In the genomic region with DNA sequence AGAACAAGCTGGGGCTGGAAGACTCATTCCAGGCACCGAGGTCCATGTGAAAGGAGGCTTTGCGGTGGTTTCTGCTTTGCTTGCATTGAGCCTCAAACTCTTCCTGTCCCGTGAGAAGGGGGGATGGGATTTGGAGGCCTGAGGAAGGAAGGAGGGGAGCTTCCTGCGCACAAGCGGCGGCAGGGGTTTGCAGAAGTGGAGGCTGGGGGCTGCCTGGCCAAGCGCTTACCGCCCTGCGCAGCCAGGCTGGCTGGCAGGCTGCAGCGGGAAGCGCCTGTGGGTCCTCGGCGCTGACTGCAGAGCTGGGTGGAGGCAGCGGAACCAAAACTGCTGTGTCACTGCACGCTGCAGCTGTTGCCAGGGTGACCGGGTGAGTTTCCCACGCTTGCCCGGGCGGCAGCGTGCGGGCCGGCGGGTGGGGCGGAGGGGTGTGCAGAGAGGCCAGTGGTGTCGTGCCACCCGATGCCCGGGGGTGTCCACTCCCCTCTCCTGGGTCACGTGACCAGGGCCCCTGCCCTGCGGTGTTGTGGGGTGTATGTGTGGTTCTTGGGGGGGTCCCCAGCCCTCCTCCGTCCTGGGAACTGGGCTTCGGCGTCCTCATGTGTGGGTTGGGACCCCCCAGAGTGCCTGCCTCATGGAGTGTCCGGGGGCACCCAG, we compare ENCODE assay signal across 8 cellular contexts.
DNase-seq lines count a peak whose midpoint lies in the region; ATAC-seq and TF ChIP-seq lines count a peak whose summit lies in the region.

No MANE protein-coding gene starts in this region.

- H3K27me3 ChIP-seq in Loucy (ENCODE audit: insufficient read depth, low read length, poor library complexity, severe bottlenecking) (no peaks in the 10 kb centered on the region), SU-DHL-6 (ENCODE audit: low read length) (no peaks in the 10 kb centered on the region), heart right ventricle (no peaks in the 10 kb centered on the region), prostate gland (replicated peaks; ENCODE audit: insufficient read depth) (no peaks in the 10 kb centered on the region), upper lobe of left lung (no peaks in the 10 kb centered on the region)

- H3K36me3 ChIP-seq in Loucy (ENCODE audit: insufficient read depth, low read length) (peaks cover 58% of the 10 kb centered on the region; the same call in 1 of the 2 replicates), SU-DHL-6 (ENCODE audit: low read length) (no peaks in the 10 kb centered on the region), heart right ventricle (peaks cover 0 to 40% (median 0%) of the 10 kb centered on the region in 9 donors), prostate gland (no peaks in the 10 kb centered on the region), upper lobe of left lung (peaks cover 0 to 15% (median 4%) of the 10 kb centered on the region in 4 donors)

- no peaks in the 10 kb centered on the region for H3K9me3 Mint-ChIP-seq in activated naive CD8-positive, alpha-beta T cell treated with anti-CD3 and anti-CD28 coated beads, Interleukin-2, amount 50 U/mL, for 24 hours

- H3K27me3 Mint-ChIP-seq in activated naive CD8-positive, alpha-beta T cell treated with anti-CD3 and anti-CD28 coated beads, Interleukin-2, amount 50 U/mL, for 24 hours, result peaks cover 12% of the 10 kb centered on the region

- 12 to 18% methylated on average over 33 of the region's 33 CpGs for WGBS in heart right ventricle, 2 donors
- WGBS in prostate gland, result 6% methylated on average over 30 of the region's 33 CpGs
- 6 to 19% methylated on average over 4 to 27 of the region's 33 CpGs for WGBS in upper lobe of left lung, 2 donors

- H3K36me3 Mint-ChIP-seq in activated naive CD8-positive, alpha-beta T cell treated with anti-CD3 and anti-CD28 coated beads, Interleukin-2, amount 50 U/mL, for 24 hours (ENCODE audit: low read depth), result peaks cover 2% of the 10 kb centered on the region

- H3K79me2 ChIP-seq in Loucy (ENCODE audit: insufficient read depth, low read length) (peaks cover 94% of the 10 kb centered on the region), SU-DHL-6 (ENCODE audit: insufficient read depth, low read length) (no peaks in the 10 kb centered on the region)

- H3K27ac Mint-ChIP-seq in activated naive CD8-positive, alpha-beta T cell treated with anti-CD3 and anti-CD28 coated beads, Interleukin-2, amount 50 U/mL, for 24 hours, result peak overlapping the region; percentile 54

- peak in 2 of 4 donors; percentile 56 to 90 for TF ChIP-seq EP300 in upper lobe of left lung (IDR thresholded peaks at IDR 0.05)

- H3K4me2 ChIP-seq in Loucy (ENCODE audit: low read depth, low read length, poor library complexity, severe bottlenecking) (peak overlapping the region; percentile 85), SU-DHL-6 (ENCODE audit: low read depth, low read length, poor library complexity, severe bottlenecking) (peak overlapping the region; percentile 11)

- H3K4me1 ChIP-seq in Loucy (ENCODE audit: insufficient read depth, low read length, poor library complexity, severe bottlenecking) (peaks cover 58% of the 10 kb centered on the region), heart right ventricle (peaks cover 80 to 100% (median 99%) of the 10 kb centered on the region in 9 donors), prostate gland (replicated peaks) (peaks cover 53% of the 10 kb centered on the region), upper lobe of left lung (peaks cover 96 to 100% (median 98%) of the 10 kb centered on the region in 4 donors)

- ATAC-seq in GM21723 (IDR thresholded peaks at IDR 0.05; ENCODE audit: unreplicated experiment) (peak; percentile 69), heart right ventricle (peak; percentile 73 to 85 (median 76)), upper lobe of left lung (ENCODE audit: low FRiP score in 2 of 2) (peak; percentile 70 to 89)
- peak; percentile 75 for ATAC-seq in activated naive CD8-positive, alpha-beta T cell treated with anti-CD3 and anti-CD28 coated beads, Interleukin-2, amount 50 U/mL, for 24 hours

- TF ChIP-seq POLR2A in prostate gland (IDR thresholded peaks at IDR 0.05), result peak; percentile 66
- TF ChIP-seq POLR2A in upper lobe of left lung (IDR thresholded peaks at IDR 0.05), result peak in 1 of 4 donors; percentile 53

- H4K20me1 ChIP-seq in Loucy (ENCODE audit: insufficient read depth, low read length, poor library complexity, severe bottlenecking), result peaks cover 60% of the 10 kb centered on the region
- no peaks in the 10 kb centered on the region for H4K20me1 ChIP-seq in SU-DHL-6 (ENCODE audit: low read depth, low read length)

- TF ChIP-seq CTCF in Loucy (conservative IDR thresholded peaks at IDR 0.05; ENCODE audit: low read length), result no peak
- TF ChIP-seq CTCF in SU-DHL-6 (IDR thresholded peaks at IDR 0.05; ENCODE audit: insufficient read depth, low read length, poor library complexity, severe bottlenecking), result no peak
- no peak for TF ChIP-seq CTCF in heart right ventricle (IDR thresholded peaks at IDR 0.05)
- peak in 2 of 4 experiments; percentile 17 to 19 for TF ChIP-seq CTCF in prostate gland (IDR thresholded peaks at IDR 0.05)
- peak in 2 of 6 experiments; percentile 8 to 14 for TF ChIP-seq CTCF in upper lobe of left lung (IDR thresholded peaks at IDR 0.05)

- peaks cover 38% of the 10 kb centered on the region for H3K4me1 Mint-ChIP-seq in activated naive CD8-positive, alpha-beta T cell treated with anti-CD3 and anti-CD28 coated beads, Interleukin-2, amount 50 U/mL, for 24 hours

- peak overlapping the region; percentile 58 for H3K9ac ChIP-seq in Loucy (ENCODE audit: low read depth, low read length, poor library complexity, severe bottlenecking)
- peak overlapping the region; percentile 38; the same call in 1 of the 2 replicates for H3K9ac ChIP-seq in SU-DHL-6 (ENCODE audit: low read length)

- peak overlapping the region; percentile 63 for H3K4me3 ChIP-seq in Loucy (ENCODE audit: low read length, poor library complexity, severe bottlenecking)
- H3K4me3 ChIP-seq in SU-DHL-6 (ENCODE audit: insufficient read depth, low read length, poor library complexity, severe bottlenecking), result no peak overlapping the region
- peak overlapping the region in 8 of 10 donors; percentile 11 to 49 (median 32) for H3K4me3 ChIP-seq in heart right ventricle
- H3K4me3 ChIP-seq in prostate gland, result peak overlapping the region; percentile 3 to 12
- peak overlapping the region in 3 of 4 donors; percentile 12 to 40 (median 35) for H3K4me3 ChIP-seq in upper lobe of left lung

- H3F3A ChIP-seq in Loucy (ENCODE audit: low read depth) (0 out of 2 replicates have a peak, but pooled peaks cover 4% of the 10 kb centered on the region), SU-DHL-6 (ENCODE audit: insufficient read depth) (no peaks in the 10 kb centered on the region)

- intact Hi-C loops in heart right ventricle (cut with DNase I) (loop anchor here in 4 of 10 donors (5.0 to 10.0 kb wide), 6 partner anchors 35 to 342 kb away; a partner anchor contains a TSS), prostate gland (cut with DNase I) (no loop called here)

- no peaks in the 10 kb centered on the region for H3K9me3 ChIP-seq in Loucy (ENCODE audit: insufficient read depth, low read depth, low read length)
- H3K9me3 ChIP-seq in SU-DHL-6 (ENCODE audit: insufficient read depth, low read length), result no peaks in the 10 kb centered on the region
- H3K9me3 ChIP-seq in heart right ventricle, result no peaks in the 10 kb centered on the region
- no peaks in the 10 kb centered on the region for H3K9me3 ChIP-seq in prostate gland
- H3K9me3 ChIP-seq in upper lobe of left lung, result no peaks in the 10 kb centered on the region

- DNase-seq in DMS79 treated with DMSO at 0.1 percent for 48 hours (lab: John Stamatoyannopoulos, UW) (peak; percentile 71), heart right ventricle (peak; percentile 92 to 93), prostate gland (ENCODE audit: low spot score) (peak; percentile 88), upper lobe of left lung (peak; percentile 95)
- DNase-seq in activated naive CD8-positive, alpha-beta T cell treated with anti-CD3 and anti-CD28 coated beads, Interleukin-2, amount 50 U/mL, for 24 hours, result peak; percentile 80

- H3K9me2 ChIP-seq in Loucy (replicated peaks; ENCODE audit: low read depth, low read length) (no peaks in the 10 kb centered on the region), SU-DHL-6 (replicated peaks; ENCODE audit: insufficient read depth, low read length) (no peaks in the 10 kb centered on the region)

- H3K27ac ChIP-seq in SU-DHL-6 (ENCODE audit: low read depth, low read length) (no peak overlapping the region), heart right ventricle (peak overlapping the region in 9 of 10 donors; percentile 80 to 92 (median 86)), prostate gland (peak overlapping the region; percentile 52 to 64), upper lobe of left lung (peak overlapping the region; percentile 77 to 86 (median 80))

- no peak overlapping the region for H2AFZ ChIP-seq in Loucy (ENCODE audit: low read length)
- no peak overlapping the region for H2AFZ ChIP-seq in SU-DHL-6 (ENCODE audit: low read depth, low read length, severe bottlenecking)

- peak overlapping the region; percentile 49 for H3K4me3 Mint-ChIP-seq in activated naive CD8-positive, alpha-beta T cell treated with anti-CD3 and anti-CD28 coated beads, Interleukin-2, amount 50 U/mL, for 24 hours
